In the genomic region with DNA sequence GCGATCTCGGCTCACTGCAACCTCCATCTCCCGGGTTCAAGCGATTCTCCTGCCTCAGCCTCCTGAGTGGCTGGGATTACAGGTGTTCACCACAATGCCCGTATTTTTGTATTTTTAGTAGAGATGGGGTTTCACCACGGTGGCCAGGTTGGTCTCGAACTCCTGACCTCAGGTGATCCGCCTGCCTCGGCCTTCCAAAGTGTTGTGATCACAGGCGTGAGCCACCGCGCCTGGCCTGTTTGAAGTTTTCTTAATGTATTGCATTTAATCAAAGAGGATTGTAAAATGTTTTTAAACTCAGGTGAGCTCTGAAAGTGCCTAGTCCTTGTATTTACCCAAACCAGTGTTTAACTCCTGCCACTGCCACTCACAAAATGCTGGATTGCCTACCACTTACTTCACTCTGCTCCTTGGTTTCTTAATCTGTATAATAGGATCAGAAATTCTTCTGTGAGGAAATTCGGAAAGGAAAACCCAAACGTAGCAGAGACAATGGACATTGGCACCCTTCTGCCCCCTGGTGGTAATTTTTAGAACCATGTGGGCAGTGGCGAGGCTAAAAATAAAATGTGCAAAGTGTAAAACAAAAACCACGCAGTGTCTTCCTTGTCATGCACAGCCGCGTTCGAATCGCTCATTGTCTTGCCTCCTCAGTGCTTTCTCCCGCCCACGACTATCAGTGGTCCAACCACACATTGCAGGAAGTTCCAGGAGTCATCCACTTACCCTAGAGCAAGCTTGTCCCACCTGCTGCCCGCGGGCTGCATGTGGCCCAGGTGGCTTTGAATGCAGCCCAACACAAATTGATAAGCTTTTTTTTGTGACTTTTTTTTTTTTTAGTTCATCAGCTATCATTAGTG, we compare ENCODE assay signal across 8 cellular contexts. TPM values are rescaled to one million over a fixed set of nuclear protein-coding genes. Genes with fewer than 3 reads are reported as not detected.
DNase-seq lines count a peak whose midpoint lies in the region; ATAC-seq and TF ChIP-seq lines count a peak whose summit lies in the region.

No MANE protein-coding gene starts in this region.

- H3K9ac ChIP-seq in DND-41 (ENCODE audit: low read depth, low read length): peak overlapping the region; percentile 36
- peak overlapping the region; percentile 4; the same call in 1 of the 2 replicates for H3K9ac ChIP-seq in KMS-11

- H3K9me3 ChIP-seq in DND-41 (ENCODE audit: insufficient read depth, low read length, severe bottlenecking): peaks cover 7% of the 10 kb centered on the region
- H3K9me3 ChIP-seq in upper lobe of left lung: no peaks in the 10 kb centered on the region

- DNase-seq in DND-41 (peak; percentile 76), RPMI7951 (ENCODE audit: low read depth) (peak; percentile 65), globus pallidus (ENCODE audit: low spot score) (peak; percentile 57), posterior cingulate gyrus (peak in 7 of 10 donors; percentile 38 to 90 (median 62)), upper lobe of left lung (peak in 1 of 2 donors; percentile 67)
- DNase-seq in activated T-helper 2 cell treated with anti-CD3 and anti-CD28 coated beads, Interferon-gamma antibody, Interleukin-2, Interleukin-4, amounts not matched to agents 10 μg/mL and 5 μg/mL and 100 μg/mL, durations not matched to agents 14 hours and 24 hours and 36 hours (ENCODE audit: low spot score): peak; percentile 61

- H3K27ac ChIP-seq in DND-41 (ENCODE audit: low read length) (peak overlapping the region; percentile 81), KMS-11 (peak overlapping the region; percentile 18; the same call in 1 of the 2 replicates), upper lobe of left lung (peak overlapping the region in 2 of 4 donors; percentile 29 to 70)

- ATAC-seq in DND-41 (ENCODE audit: insufficient read depth, low read depth) (peak; percentile 94), GM21619 (IDR thresholded peaks at IDR 0.05; ENCODE audit: unreplicated experiment) (peak; percentile 90), upper lobe of left lung (ENCODE audit: low FRiP score in 2 of 2) (peak; percentile 69 to 81)

- H3K27me3 Mint-ChIP-seq in activated T-helper 2 cell treated with anti-CD3 and anti-CD28 coated beads, Interferon-gamma antibody, Interleukin-2, Interleukin-4, amounts not matched to agents 10 μg/mL and 5 μg/mL and 100 μg/mL, durations not matched to agents 14 hours and 24 hours and 36 hours (ENCODE audit: low read depth): no peaks in the 10 kb centered on the region

- peaks cover 18% of the 10 kb centered on the region for H3K36me3 Mint-ChIP-seq in activated T-helper 2 cell treated with anti-CD3 and anti-CD28 coated beads, Interferon-gamma antibody, Interleukin-2, Interleukin-4, amounts not matched to agents 10 μg/mL and 5 μg/mL and 100 μg/mL, durations not matched to agents 14 hours and 24 hours and 36 hours (ENCODE audit: low read depth)

- H3K4me1 ChIP-seq in DND-41 (ENCODE audit: insufficient read depth, low read length): peaks cover 15% of the 10 kb centered on the region
- peaks cover 11% of the 10 kb centered on the region for H3K4me1 ChIP-seq in KMS-11 (ENCODE audit: low read depth, poor library complexity, severe bottlenecking)
- H3K4me1 ChIP-seq in upper lobe of left lung: peaks cover 14 to 26% (median 15%) of the 10 kb centered on the region in 4 donors

- TF ChIP-seq CTCF in DND-41 (IDR thresholded peaks at IDR 0.05; ENCODE audit: borderline replicate concordance, extremely low read depth, low read length, poor library complexity, severe bottlenecking) (peak; percentile 94), KMS-11 (conservative IDR thresholded peaks at IDR 0.05; ENCODE audit: low read depth, low read length) (peak; percentile 97), upper lobe of left lung (IDR thresholded peaks at IDR 0.05) (peak; percentile 85 to 93 (median 88))

- H4K20me1 ChIP-seq in DND-41 (ENCODE audit: insufficient read depth, low read length) (no peaks in the 10 kb centered on the region), KMS-11 (ENCODE audit: insufficient read depth) (no peaks in the 10 kb centered on the region)

- TF ChIP-seq EP300 in upper lobe of left lung (IDR thresholded peaks at IDR 0.05): no peak

- H3K36me3 ChIP-seq in DND-41 (ENCODE audit: insufficient read depth, low read length) (peaks cover 6% of the 10 kb centered on the region; the same call in 1 of the 2 replicates), KMS-11 (ENCODE audit: insufficient read depth) (no peaks in the 10 kb centered on the region), upper lobe of left lung (no peaks in the 10 kb centered on the region)

- TF ChIP-seq POLR2A in upper lobe of left lung (IDR thresholded peaks at IDR 0.05): no peak

- H3K4me2 ChIP-seq in DND-41 (ENCODE audit: insufficient read depth, low read length) (peak overlapping the region; percentile 61), KMS-11 (peak overlapping the region; percentile 57)

- H3K27ac Mint-ChIP-seq in activated T-helper 2 cell treated with anti-CD3 and anti-CD28 coated beads, Interferon-gamma antibody, Interleukin-2, Interleukin-4, amounts not matched to agents 10 μg/mL and 5 μg/mL and 100 μg/mL, durations not matched to agents 14 hours and 24 hours and 36 hours: peak overlapping the region; percentile 47

- H3K27me3 ChIP-seq in DND-41 (ENCODE audit: insufficient read depth, low read length, poor library complexity) (no peaks in the 10 kb centered on the region), KMS-11 (ENCODE audit: insufficient read depth, low read depth) (no peaks in the 10 kb centered on the region), upper lobe of left lung (no peaks in the 10 kb centered on the region)

- peaks cover 30% of the 10 kb centered on the region for H3K4me1 Mint-ChIP-seq in activated T-helper 2 cell treated with anti-CD3 and anti-CD28 coated beads, Interferon-gamma antibody, Interleukin-2, Interleukin-4, amounts not matched to agents 10 μg/mL and 5 μg/mL and 100 μg/mL, durations not matched to agents 14 hours and 24 hours and 36 hours (ENCODE audit: low read depth)

- H3K4me3 Mint-ChIP-seq in activated T-helper 2 cell treated with anti-CD3 and anti-CD28 coated beads, Interferon-gamma antibody, Interleukin-2, Interleukin-4, amounts not matched to agents 10 μg/mL and 5 μg/mL and 100 μg/mL, durations not matched to agents 14 hours and 24 hours and 36 hours (ENCODE audit: low read depth): peak overlapping the region; percentile 40

- intact Hi-C loops in activated T-helper 2 cell treated with anti-CD3 and anti-CD28 coated beads, Interferon-gamma antibody, Interleukin-2, Interleukin-4, amounts not matched to agents 10 μg/mL and 5 μg/mL and 100 μg/mL, durations not matched to agents 14 hours and 24 hours and 36 hours (cut with micrococcal nuclease): loop anchor here (1.0 to 2.0 kb wide), 4 partner anchors 44 to 156 kb away; no protein-coding TSS in a partner anchor
- intact Hi-C loops in posterior cingulate gyrus (cut with DNase I): loop anchor here (1.0 kb wide), 1 partner anchor 75 kb away; no protein-coding TSS in a partner anchor

- peaks cover 10% of the 10 kb centered on the region for H3K9me3 Mint-ChIP-seq in activated T-helper 2 cell treated with anti-CD3 and anti-CD28 coated beads, Interferon-gamma antibody, Interleukin-2, Interleukin-4, amounts not matched to agents 10 μg/mL and 5 μg/mL and 100 μg/mL, durations not matched to agents 14 hours and 24 hours and 36 hours

- peak overlapping the region; percentile 68 for H2AFZ ChIP-seq in DND-41 (ENCODE audit: low read depth, low read length)
- peak overlapping the region; percentile 71 for H2AFZ ChIP-seq in KMS-11 (ENCODE audit: low read depth)

- H3K79me2 ChIP-seq in DND-41 (ENCODE audit: insufficient read depth, low read length): no peaks in the 10 kb centered on the region
- no peaks in the 10 kb centered on the region for H3K79me2 ChIP-seq in KMS-11 (ENCODE audit: insufficient read depth, low read depth)

- H3K4me3 ChIP-seq in DND-41 (ENCODE audit: low read depth in 1 of 2, low read length in 2 of 2) (peak overlapping the region in 1 of 2 experiments; percentile 41; a peak in 2 of 4 replicates), KMS-11 (IDR thresholded peaks at IDR 0.05; ENCODE audit: insufficient read depth, low read depth, low read length) (no peak overlapping the region), upper lobe of left lung (peak overlapping the region in 1 of 4 donors; percentile 12)

- WGBS in upper lobe of left lung, 2 donors: 37 to 38% methylated on average over 22 to 24 of the region's 24 CpGs

RNA-seq across cellular contexts. Expression of a gene that starts 27.3 kb away (rescaled TPM):
- 9.4 and 11.2 TPM in 2 replicates for total RNA-seq in RPMI7951 (2014; rRNA removed; shearing (Covaris generic))
- 3.7 and 4.5 TPM in 2 replicates for total RNA-seq in activated T-helper 2 cell treated with anti-CD3 and anti-CD28 coated beads, Interferon-gamma antibody, Interleukin-2, Interleukin-4, amounts not matched to agents 10 μg/mL and 5 μg/mL and 100 μg/mL, durations not matched to agents 14 hours and 24 hours and 36 hours
- total RNA-seq in upper lobe of left lung: 1 to 10 TPM; 1.2 to 9.0 (median 2.6) TPM

RNA-seq across cellular contexts. Expression of a gene that starts 27.4 kb away (rescaled TPM):
- 32.1 and 43.6 TPM in 2 replicates for total RNA-seq in RPMI7951 (2014; rRNA removed; shearing (Covaris generic))
- total RNA-seq in activated T-helper 2 cell treated with anti-CD3 and anti-CD28 coated beads, Interferon-gamma antibody, Interleukin-2, Interleukin-4, amounts not matched to agents 10 μg/mL and 5 μg/mL and 100 μg/mL, durations not matched to agents 14 hours and 24 hours and 36 hours: 65.7 and 70.8 TPM in 2 replicates
- total RNA-seq in upper lobe of left lung: 10 to 100 TPM in 5 of 6 donors, 1 to 10 TPM in 1; 9.4 to 19.5 (median 17.4) TPM

RNA-seq across cellular contexts. Expression of a gene that starts 45.3 kb away (rescaled TPM):
- total RNA-seq in RPMI7951 (2014; rRNA removed; shearing (Covaris generic)): 1.6 and 2.7 TPM in 2 replicates
- 51.4 and 53.2 TPM in 2 replicates for total RNA-seq in activated T-helper 2 cell treated with anti-CD3 and anti-CD28 coated beads, Interferon-gamma antibody, Interleukin-2, Interleukin-4, amounts not matched to agents 10 μg/mL and 5 μg/mL and 100 μg/mL, durations not matched to agents 14 hours and 24 hours and 36 hours
- total RNA-seq in upper lobe of left lung: 10 to 100 TPM in 5 of 6 donors, 1 to 10 TPM in 1; 6.5 to 23.2 (median 16.4) TPM

RNA-seq across cellular contexts. Expression of a gene that starts 54.9 kb away (rescaled TPM):
- 37.7 and 45.5 TPM in 2 replicates for total RNA-seq in RPMI7951 (2014; rRNA removed; shearing (Covaris generic))
- total RNA-seq in activated T-helper 2 cell treated with anti-CD3 and anti-CD28 coated beads, Interferon-gamma antibody, Interleukin-2, Interleukin-4, amounts not matched to agents 10 μg/mL and 5 μg/mL and 100 μg/mL, durations not matched to agents 14 hours and 24 hours and 36 hours: 103 and 107 TPM in 2 replicates
- 10 to 100 TPM; 24.7 to 82.2 (median 60.1) TPM for total RNA-seq in upper lobe of left lung
